Comparison of ENCODE assay signal across 24 cellular contexts in the genomic region with DNA sequence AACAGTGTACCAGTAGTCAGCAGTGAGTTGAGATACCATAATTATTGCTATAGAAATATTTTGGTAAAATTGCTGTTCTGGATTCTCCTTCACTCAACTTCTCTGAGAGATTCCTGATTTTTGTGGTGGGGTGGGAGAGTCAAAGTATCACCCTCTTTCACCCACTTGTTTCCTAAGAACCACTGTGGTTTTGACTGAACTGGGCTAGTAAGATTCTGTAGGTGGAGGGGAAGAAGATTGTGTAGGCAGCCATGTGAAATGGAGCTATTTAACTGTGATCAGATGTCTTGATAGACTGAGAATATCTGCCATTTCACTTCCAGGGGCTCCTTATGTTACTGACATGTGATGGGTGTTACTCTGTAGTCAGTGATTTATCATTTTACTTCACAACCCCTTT. TPM values are rescaled to one million over a fixed set of nuclear protein-coding genes. Genes with fewer than 3 reads are reported as not detected.
DNase-seq lines count a peak whose midpoint lies in the region; ATAC-seq and TF ChIP-seq lines count a peak whose summit lies in the region.
"Had no signal": no experiment of that assay in that cellular context is flagged by ENCODE, and none has a peak within 500 bp of the region (broad histone marks: within the 10 kb centered on the region; RNA-seq: fewer than 3 reads in every experiment).

No MANE protein-coding gene starts in this region.

- no peak overlapping the region for H4K91ac ChIP-seq in IMR-90 (ENCODE audit: insufficient read depth, low read depth, low read length)

- no peak for DNase-seq in activated naive CD4-positive, alpha-beta T cell treated with Interleukin-2 at 50 U/mL for 16 hours
- DNase-seq in IMR-90 (no peak), upper lobe of right lung (no peak), glomerular visceral epithelial cell (ENCODE audit: extremely low spot score) (no peak)
- DNase-seq in central memory CD8-positive, alpha-beta T cell (ENCODE audit: low spot score in 2 of 2) = no peak
- no peak for DNase-seq in stimulated activated naive CD4-positive, alpha-beta T cell treated with Interleukin-2 at 50 U/mL for 16 hours (lab: John Stamatoyannopoulos, UW)
- DNase-seq: ACHN; activated CD4-positive, alpha-beta T cell treated with anti-CD3 and anti-CD28 coated beads for 48 hours; activated naive CD4-positive, alpha-beta T cell treated with anti-CD3 and anti-CD28 coated beads for 36 hours; anterior cingulate cortex; C1 segment of cervical spinal cord; dermis blood vessel endothelial cell; EL; HCEC 1CT; islet precursor cell; NCI-H1105 treated with DMSO at 0.1 percent for 48 hours; NCI-H2081 treated with DMSO at 0.1 percent for 48 hours; NCI-H446 treated with DMSO at 0.1 percent for 48 hours; substantia nigra had no signal

- no peak overlapping the region for H3K4me3 Mint-ChIP-seq in activated naive CD4-positive, alpha-beta T cell treated with anti-CD3 and anti-CD28 coated beads, Interleukin-2, amount 50 U/mL, for 24 hours
- no peak overlapping the region for H3K4me3 Mint-ChIP-seq in central memory CD8-positive, alpha-beta T cell
- H3K4me3 Mint-ChIP-seq: activated naive CD4-positive, alpha-beta T cell treated with anti-CD3 and anti-CD28 coated beads for 36 hours; T-helper 2 cell treated with Interferon-gamma antibody and Interleukin-4, amounts not matched to agents 5 μg/mL and 100 μg/mL, for 36 hours had no signal

- H3K4me1 ChIP-seq in IMR-90 (ENCODE audit: control insufficient read depth, insufficient read depth, low read length) (no peaks in the 10 kb centered on the region; the same call in 1 of the 2 replicates), upper lobe of right lung (no peaks in the 10 kb centered on the region)
- H3K4me1 ChIP-seq: prostate gland had no signal

- H3K18ac ChIP-seq in IMR-90 (ENCODE audit: low read depth, low read length) = no peak overlapping the region

- in situ Hi-C loops in IMR-90 (cut with MboI; ENCODE audit: low sequenced_read_pairs) = no loop called here

- dilution Hi-C loops in IMR-90 (cut with HindIII; ENCODE audit: low sequenced_read_pairs, unreplicated experiment) = no loop called here

- H3K9me3 Mint-ChIP-seq in activated naive CD4-positive, alpha-beta T cell treated with anti-CD3 and anti-CD28 coated beads, Interleukin-2, amount 50 U/mL, for 24 hours = no peaks in the 10 kb centered on the region
- H3K9me3 Mint-ChIP-seq in central memory CD8-positive, alpha-beta T cell = no peaks in the 10 kb centered on the region
- H3K9me3 Mint-ChIP-seq: activated naive CD4-positive, alpha-beta T cell treated with anti-CD3 and anti-CD28 coated beads for 36 hours; T-helper 2 cell treated with Interferon-gamma antibody and Interleukin-4, amounts not matched to agents 5 μg/mL and 100 μg/mL, for 36 hours had no signal

- H4K8ac ChIP-seq in IMR-90 (ENCODE audit: low read depth in 2 of 2, low read length in 2 of 2) = no peak overlapping the region

- H2AFZ ChIP-seq in IMR-90 (replicated peaks; ENCODE audit: low read length, poor library complexity) = no peak overlapping the region

- POLR2A ChIA-PET in IMR-90 (lab: Charles Lee; ENCODE audit: unreplicated experiment) = no interaction called here

- peak overlapping the region; percentile 53 for H2BK5ac ChIP-seq in IMR-90 (ENCODE audit: low read depth, low read length, poor library complexity, severe bottlenecking)

- H3K9me1 ChIP-seq in IMR-90 (ENCODE audit: insufficient read depth, low read length) = 0 out of 2 replicates have a peak, but pooled peaks cover 2% of the 10 kb centered on the region

- H3K27ac ChIP-seq in IMR-90 (ENCODE audit: insufficient read depth, low read length) (peak overlapping the region; percentile 21; the same call in 1 of the 2 replicates), upper lobe of right lung (no peak overlapping the region)
- H3K27ac ChIP-seq: prostate gland had no signal

- H2BK120ac ChIP-seq in IMR-90 (ENCODE audit: low read depth, low read length) = no peak overlapping the region

- H3K27ac Mint-ChIP-seq in activated naive CD4-positive, alpha-beta T cell treated with anti-CD3 and anti-CD28 coated beads, Interleukin-2, amount 50 U/mL, for 24 hours = peak overlapping the region; percentile 36
- H3K27ac Mint-ChIP-seq in central memory CD8-positive, alpha-beta T cell (ENCODE audit: low read depth) = peak overlapping the region; percentile 76
- H3K27ac Mint-ChIP-seq: activated naive CD4-positive, alpha-beta T cell treated with anti-CD3 and anti-CD28 coated beads for 36 hours; T-helper 2 cell treated with Interferon-gamma antibody and Interleukin-4, amounts not matched to agents 5 μg/mL and 100 μg/mL, for 36 hours had no signal

- H2BK20ac ChIP-seq in IMR-90 (ENCODE audit: low read depth, low read length) = peak overlapping the region; percentile 46; the same call in 1 of the 2 replicates

- CTCF ChIA-PET in IMR-90 (lab: Yijun Ruan, JAX) = no interaction called here

- 0 out of 2 replicates have a peak overlapping the region, but pooled peaks have one; percentile 2 for H3K14ac ChIP-seq in IMR-90 (replicated peaks; ENCODE audit: low read depth, low read length)

- no peaks in the 10 kb centered on the region for H3K27me3 Mint-ChIP-seq in activated naive CD4-positive, alpha-beta T cell treated with anti-CD3 and anti-CD28 coated beads, Interleukin-2, amount 50 U/mL, for 24 hours
- no peaks in the 10 kb centered on the region for H3K27me3 Mint-ChIP-seq in central memory CD8-positive, alpha-beta T cell

- H3K4me3 ChIP-seq in IMR-90 (ENCODE audit: insufficient read depth, low read depth, low read length) (no peak overlapping the region), upper lobe of right lung (no peak overlapping the region)
- H3K4me3 ChIP-seq: prostate gland had no signal

- H3K36me3 Mint-ChIP-seq in activated naive CD4-positive, alpha-beta T cell treated with anti-CD3 and anti-CD28 coated beads, Interleukin-2, amount 50 U/mL, for 24 hours = peaks cover 6% of the 10 kb centered on the region
- peaks cover 48% of the 10 kb centered on the region for H3K36me3 Mint-ChIP-seq in central memory CD8-positive, alpha-beta T cell (ENCODE audit: insufficient read depth)

- peaks cover 22 to 52% of the 10 kb centered on the region in 2 experiments for H3K79me1 ChIP-seq in IMR-90 (ENCODE audit: low read depth in 1 of 2, low read length in 2 of 2)

- ATAC-seq in IMR-90 (ENCODE audit: low read depth) (no peak), upper lobe of right lung (peak; percentile 88), GM21381 (IDR thresholded peaks at IDR 0.05; ENCODE audit: unreplicated experiment) (no peak)
- no peak for ATAC-seq in central memory CD8-positive, alpha-beta T cell (replicated peaks; ENCODE audit: extremely low read depth, poor library complexity, severe bottlenecking)
- ATAC-seq: SK-N-SH treated with all-trans-retinoic acid at 6 μM for 48 hours had no signal

- H2AK9ac ChIP-seq in IMR-90 (replicated peaks; ENCODE audit: low read depth, low read length, poor library complexity) = no peak overlapping the region

- intact Hi-C loops in IMR-90 (cut with micrococcal nuclease) (no loop called here), upper lobe of right lung (cut with DNase I) (no loop called here)

- no peak overlapping the region for H3K4ac ChIP-seq in IMR-90 (ENCODE audit: low read depth, low read length)

- no peak overlapping the region for H3K4me2 ChIP-seq in IMR-90 (ENCODE audit: low read depth, low read length)

- H2AK5ac ChIP-seq in IMR-90 (ENCODE audit: low read depth, low read length) = no peak overlapping the region

- H4K20me1 ChIP-seq in IMR-90 (ENCODE audit: insufficient read depth, low read length) = no peaks in the 10 kb centered on the region

- TF ChIP-seq POLR2A in IMR-90 (IDR thresholded peaks at IDR 0.05; ENCODE audit: low read depth, low read length) = no peak

- no peaks in the 10 kb centered on the region for H3K27me3 ChIP-seq in IMR-90 (ENCODE audit: control insufficient read depth, insufficient read depth, low read length)
- no peaks in the 10 kb centered on the region for H3K27me3 ChIP-seq in upper lobe of right lung

- H3K9me3 ChIP-seq in IMR-90 (ENCODE audit: control insufficient read depth, insufficient read depth, low read length) (no peaks in the 10 kb centered on the region), upper lobe of right lung (no peaks in the 10 kb centered on the region)
- H3K9me3 ChIP-seq: prostate gland had no signal

- no peak overlapping the region for H3K23ac ChIP-seq in IMR-90 (ENCODE audit: low read depth, low read length)

- TF ChIP-seq RAD21 in IMR-90 (IDR thresholded peaks at IDR 0.05; ENCODE audit: low read length) = no peak

- H4K5ac ChIP-seq in IMR-90 (ENCODE audit: low read depth, low read length) = peak overlapping the region; percentile 5; the same call in 1 of the 2 replicates

- no peak overlapping the region for H2BK15ac ChIP-seq in IMR-90 (ENCODE audit: low read depth, low read length)

- H3K9ac ChIP-seq in IMR-90 (ENCODE audit: low read depth, low read length) = no peak overlapping the region

- peaks cover 17% of the 10 kb centered on the region for H3K4me1 Mint-ChIP-seq in activated naive CD4-positive, alpha-beta T cell treated with anti-CD3 and anti-CD28 coated beads, Interleukin-2, amount 50 U/mL, for 24 hours
- H3K4me1 Mint-ChIP-seq in central memory CD8-positive, alpha-beta T cell = peaks cover 5% of the 10 kb centered on the region

- H3K56ac ChIP-seq in IMR-90 (ENCODE audit: extremely low read depth, insufficient read depth, low read length) = no peak overlapping the region

- BruUV-seq in IMR-90 (replicated peaks; lab: Mats Ljungman, UMichigan) = no TSS peak

- H3K36me3 ChIP-seq in IMR-90 (ENCODE audit: control insufficient read depth, insufficient read depth, low read length) = peaks cover 34% of the 10 kb centered on the region
- H3K36me3 ChIP-seq in upper lobe of right lung = peaks cover 48% of the 10 kb centered on the region
- H3K36me3 ChIP-seq: prostate gland had no signal

- TF ChIP-seq CTCF in IMR-90 (conservative IDR thresholded peaks at IDR 0.05; ENCODE audit: low read depth, low read length) (no peak), upper lobe of right lung (IDR thresholded peaks at IDR 0.05) (no peak)

TF ChIP-seq in IMR-90, 13 proteins besides CTCF, POLR2A, EP300 and RAD21 (continues in another document):
- no peak for TF ChIP-seq RCOR1 (IDR thresholded peaks at IDR 0.05; ENCODE audit: insufficient replicate concordance, low read length)
- no peak for TF ChIP-seq MXI1 (IDR thresholded peaks at IDR 0.05; ENCODE audit: borderline replicate concordance, low read depth, low read length)
- no peak for TF ChIP-seq CEBPB (IDR thresholded peaks at IDR 0.05; ENCODE audit: low read depth, low read length)

RNA-seq across cellular contexts. Expression of a gene that starts 45.3 kb away (rescaled TPM):
- total RNA-seq in IMR-90 (2012; rRNA removed) (251 and 316 TPM in 2 replicates), upper lobe of right lung (86.6 TPM)
- 21.1 and 26.5 TPM in 2 replicates for polyA plus RNA-seq in IMR-90 (2012; rRNA removed)
- 7.3 and 9.8 TPM in 2 replicates for polyA plus RNA-seq in IMR-90 (2012; cell fraction: cytosol; rRNA removed)
- 11.4 and 57.8 TPM in 2 replicates for polyA plus RNA-seq in IMR-90 (2012; cell fraction: nucleus; rRNA removed; ENCODE audit: low replicate concordance)
